21 cellular contexts compared by ENCODE assay signal in genomic region chr2:56671973-56672569, GRCh38.
DNase-seq lines count a peak whose midpoint lies in the region; ATAC-seq and TF ChIP-seq lines count a peak whose summit lies in the region.
"Had no signal": no experiment of that assay in that cellular context is flagged by ENCODE, and none has a peak within 500 bp of the region (broad histone marks: within the 10 kb centered on the region; RNA-seq: fewer than 3 reads in every experiment).

No MANE protein-coding gene starts in this region.

- H3K9me3 Mint-ChIP-seq in stimulated activated naive CD8-positive, alpha-beta T cell treated with anti-CD3 and anti-CD28 coated beads, Interleukin-15, amount 100 ng/mL, for 72 hours, result peaks cover 10 to 16% of the 10 kb centered on the region in 2 donors

- H3K36me3 ChIP-seq in KMS-11 (ENCODE audit: insufficient read depth) (no peaks in the 10 kb centered on the region), esophagus muscularis mucosa (no peaks in the 10 kb centered on the region)

- H3K27ac Mint-ChIP-seq in stimulated activated naive CD8-positive, alpha-beta T cell treated with anti-CD3 and anti-CD28 coated beads, Interleukin-15, amount 100 ng/mL, for 72 hours, result no peak overlapping the region
- H3K27ac Mint-ChIP-seq: activated CD8-positive, alpha-beta T cell treated with anti-CD3 and anti-CD28 coated beads for 36 hours; activated naive CD4-positive, alpha-beta T cell treated with anti-CD3 and anti-CD28 coated beads, Interleukin-2, amount 50 U/mL, for 24 hours; natural killer cell treated with Interleukin-12 subunit alpha and Interleukin-12 subunit beta and Interleukin-15 and Interleukin-18, amount 100 ng/mL, for 72 hours had no signal

- WGBS in esophagus muscularis mucosa, result 43% methylated on average over 4 of the region's 5 CpGs

- H3K27me3 ChIP-seq in KMS-11 (ENCODE audit: insufficient read depth, low read depth) (no peaks in the 10 kb centered on the region), esophagus muscularis mucosa (no peaks in the 10 kb centered on the region)

- no peak overlapping the region for H3K4me2 ChIP-seq in KMS-11

- TF ChIP-seq CTCF in KMS-11 (conservative IDR thresholded peaks at IDR 0.05; ENCODE audit: low read depth, low read length) (peak; percentile 27), esophagus muscularis mucosa (IDR thresholded peaks at IDR 0.05) (no peak)

- no peaks in the 10 kb centered on the region for H3K79me2 ChIP-seq in KMS-11 (ENCODE audit: insufficient read depth, low read depth)

- DNase-seq in Daoy (ENCODE audit: low read depth), result peak; percentile 19
- peak; percentile 17 for DNase-seq in amniotic epithelial cell (ENCODE audit: low read depth)
- peak; percentile 28 for DNase-seq in iris pigment epithelial cell (ENCODE audit: low read depth)
- no peak for DNase-seq in stimulated activated naive CD8-positive, alpha-beta T cell treated with anti-CD3 and anti-CD28 coated beads, Interleukin-15, amount 100 ng/mL, for 72 hours
- no peak for DNase-seq in esophagus muscularis mucosa (ENCODE audit: extremely low spot score)
- no peak for DNase-seq in cortex of kidney (lab: John Stamatoyannopoulos, UW)
- DNase-seq: activated CD8-positive, alpha-beta T cell treated with anti-CD3 and anti-CD28 coated beads for 36 hours; activated T-cell treated with anti-CD3 and anti-CD28 coated beads, Interleukin-2, amount 50 U/mL, for 48 hours; AML-193; Caco-2; GF-D8; head of caudate nucleus; mesenchymal stem cell; NCI-H1105 treated with DMSO at 0.1 percent for 48 hours; stimulated activated CD4-positive, alpha-beta T cell treated with anti-CD3 and anti-CD28 coated beads, Interleukin-4, amount 100 ng/mL, for 1 hour; substantia nigra had no signal

- H3K4me1 Mint-ChIP-seq in stimulated activated naive CD8-positive, alpha-beta T cell treated with anti-CD3 and anti-CD28 coated beads, Interleukin-15, amount 100 ng/mL, for 72 hours, result no peaks in the 10 kb centered on the region
- H3K4me1 Mint-ChIP-seq: activated naive CD4-positive, alpha-beta T cell treated with anti-CD3 and anti-CD28 coated beads, Interleukin-2, amount 50 U/mL, for 24 hours had no signal

- H3K9me3 ChIP-seq in esophagus muscularis mucosa, result peaks cover 0 to 15% (median 12%) of the 10 kb centered on the region in 4 donors

- no peaks in the 10 kb centered on the region for H3K27me3 Mint-ChIP-seq in stimulated activated naive CD8-positive, alpha-beta T cell treated with anti-CD3 and anti-CD28 coated beads, Interleukin-15, amount 100 ng/mL, for 72 hours
- H3K27me3 Mint-ChIP-seq: activated CD8-positive, alpha-beta T cell treated with anti-CD3 and anti-CD28 coated beads for 36 hours; activated naive CD4-positive, alpha-beta T cell treated with anti-CD3 and anti-CD28 coated beads, Interleukin-2, amount 50 U/mL, for 24 hours; natural killer cell treated with Interleukin-12 subunit alpha and Interleukin-12 subunit beta and Interleukin-15 and Interleukin-18, amount 100 ng/mL, for 72 hours had no signal

- H3K4me3 Mint-ChIP-seq in stimulated activated naive CD8-positive, alpha-beta T cell treated with anti-CD3 and anti-CD28 coated beads, Interleukin-15, amount 100 ng/mL, for 72 hours, result no peak overlapping the region
- H3K4me3 Mint-ChIP-seq: activated CD8-positive, alpha-beta T cell treated with anti-CD3 and anti-CD28 coated beads for 36 hours; activated naive CD4-positive, alpha-beta T cell treated with anti-CD3 and anti-CD28 coated beads, Interleukin-2, amount 50 U/mL, for 24 hours; natural killer cell treated with Interleukin-12 subunit alpha and Interleukin-12 subunit beta and Interleukin-15 and Interleukin-18, amount 100 ng/mL, for 72 hours had no signal

- no peak for TF ChIP-seq EP300 in esophagus muscularis mucosa (IDR thresholded peaks at IDR 0.05)

- no peak overlapping the region for H3K27ac ChIP-seq in KMS-11
- no peak overlapping the region for H3K27ac ChIP-seq in esophagus muscularis mucosa (replicated peaks in 1 of 4)
- H3K27ac ChIP-seq: RWPE1 had no signal

- TF ChIP-seq POLR2A in esophagus muscularis mucosa (IDR thresholded peaks at IDR 0.05; ENCODE audit: low read depth), result no peak

- no peak overlapping the region for H3K9ac ChIP-seq in KMS-11

- no peaks in the 10 kb centered on the region for H4K20me1 ChIP-seq in KMS-11 (ENCODE audit: insufficient read depth)

- no peak overlapping the region for H2AFZ ChIP-seq in KMS-11 (ENCODE audit: low read depth)

- H3K4me3 ChIP-seq in KMS-11 (IDR thresholded peaks at IDR 0.05; ENCODE audit: insufficient read depth, low read depth, low read length) (no peak overlapping the region), esophagus muscularis mucosa (no peak overlapping the region)
- H3K4me3 ChIP-seq: GM12878 had no signal

- intact Hi-C loops in esophagus muscularis mucosa (cut with DNase I), result no loop called here

- H3K4me1 ChIP-seq in KMS-11 (ENCODE audit: low read depth, poor library complexity, severe bottlenecking), result no peaks in the 10 kb centered on the region
- H3K4me1 ChIP-seq in esophagus muscularis mucosa, result no peaks in the 10 kb centered on the region
- H3K4me1 ChIP-seq: Caco-2 had no signal

- no peak for ATAC-seq in stimulated activated naive CD8-positive, alpha-beta T cell treated with anti-CD3 and anti-CD28 coated beads, Interleukin-15, amount 100 ng/mL, for 72 hours
- ATAC-seq: activated CD8-positive, alpha-beta T cell treated with anti-CD3 and anti-CD28 coated beads for 36 hours; GM12878; natural killer cell treated with Interleukin-12 subunit alpha and Interleukin-12 subunit beta and Interleukin-15 and Interleukin-18, amount 100 ng/mL, for 72 hours had no signal

Comparison
In these comparisons a context has a peak if more than half of its experiments do, and no peak if none do; other contexts are left out.
1. DNase-seq: peak in Daoy (single experiment), amniotic epithelial cell (single experiment) and iris pigment epithelial cell (single experiment); none in stimulated activated naive CD8-positive, alpha-beta T cell treated with anti-CD3 and anti-CD28 coated beads, Interleukin-15, amount 100 ng/mL, for 72 hours (0 of 2), esophagus muscularis mucosa (single experiment) and cortex of kidney (single experiment).